Comparison of ENCODE assay signal across 1 cellular context in the genomic region with DNA sequence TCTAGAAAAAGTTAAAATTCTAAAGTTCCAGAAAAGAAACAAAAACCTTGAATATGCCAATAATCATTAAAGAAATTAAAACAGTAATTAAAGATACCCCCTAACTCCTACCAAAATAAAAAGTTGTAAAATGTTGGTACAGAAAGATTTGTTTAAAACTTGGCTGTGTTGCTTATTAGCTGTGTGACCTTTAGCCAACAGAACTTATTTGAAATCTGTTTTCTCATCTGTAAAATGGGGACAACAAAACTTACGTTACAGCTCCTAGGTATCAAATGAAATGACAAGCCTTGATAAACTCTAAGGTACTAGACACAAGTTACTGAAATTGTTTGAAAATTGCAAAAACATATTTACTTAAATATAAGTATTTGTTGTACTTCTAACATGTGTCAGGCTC.
TF ChIP-seq lines count a peak whose summit lies in the region.

No MANE protein-coding gene starts in this region.

TF ChIP-seq in GM12878, 131 proteins besides CTCF, POLR2A, EP300 and RAD21:
- TF ChIP-seq ZNF274 (IDR thresholded peaks at IDR 0.05; ENCODE audit: insufficient read depth, insufficient read length), result no peak
- TF ChIP-seq WRNIP1 (IDR thresholded peaks at IDR 0.05; ENCODE audit: borderline replicate concordance, low read depth, low read length), result no peak
- no peak for TF ChIP-seq E4F1 (IDR thresholded peaks at IDR 0.05; ENCODE audit: borderline replicate concordance, partially characterized antibody)
- no peak for TF ChIP-seq ASH2L (IDR thresholded peaks at IDR 0.05; ENCODE audit: borderline replicate concordance, low read depth)
- TF ChIP-seq YY1 (IDR thresholded peaks at IDR 0.05; ENCODE audit: low read depth, low read length), result no peak
- no peak for TF ChIP-seq BCL3 (IDR thresholded peaks at IDR 0.05; ENCODE audit: borderline replicate concordance, insufficient read depth, low read depth, low read length, poor library complexity, severe bottlenecking)
- no peak for TF ChIP-seq GABPA (IDR thresholded peaks at IDR 0.05; ENCODE audit: low read depth)
- TF ChIP-seq RELA (IDR thresholded peaks at IDR 0.05; ENCODE audit: borderline replicate concordance, partially characterized antibody), result no peak
- no peak for TF ChIP-seq STAT3 (IDR thresholded peaks at IDR 0.05; ENCODE audit: low read depth, low read length)
